ENCODE assay signal across 1 cellular context in genomic region chr18:62288669-62289016, GRCh38.
A peak's percentile ranks its signal among the peaks of the same experiment; 100 is the strongest.
TF ChIP-seq lines count a peak whose summit lies in the region.

No MANE protein-coding gene starts in this region.

TF ChIP-seq in GM12878, 131 proteins besides CTCF, POLR2A, EP300 and RAD21:
- TF ChIP-seq SKIL (IDR thresholded peaks at IDR 0.05; ENCODE audit: low read depth, poor library complexity, severe bottlenecking) = peak; percentile 61
- TF ChIP-seq CUX1 (IDR thresholded peaks at IDR 0.05; ENCODE audit: insufficient replicate concordance, low read depth, low read length) = peak; percentile 63
- TF ChIP-seq RELB (IDR thresholded peaks at IDR 0.05; ENCODE audit: low read depth) = peak; percentile 67; the same call in 1 of the 2 replicates
- no peak for TF ChIP-seq ZBTB11 (CRISPR knock-in tag; IDR thresholded peaks at IDR 0.05)
- TF ChIP-seq DPF2 (IDR thresholded peaks at IDR 0.05) = peak; percentile 52; the same call in 1 of the 2 replicates
- peak; percentile 35; the same call in 1 of the 2 replicates for TF ChIP-seq JUNB (IDR thresholded peaks at IDR 0.05)
- 0 out of 2 replicates have a peak, but pooled peaks have one; percentile 28 for TF ChIP-seq MEF2A (IDR thresholded peaks at IDR 0.05; ENCODE audit: insufficient read depth, low read depth, low read length)
- no peak for TF ChIP-seq ZBED1 (IDR thresholded peaks at IDR 0.05; ENCODE audit: borderline replicate concordance)
- TF ChIP-seq CHD4 (IDR thresholded peaks at IDR 0.05) = 0 out of 2 replicates have a peak, but pooled peaks have one; percentile 44
- TF ChIP-seq IKZF1 (conservative IDR thresholded peaks at IDR 0.05) = peak; percentile 60
- TF ChIP-seq MTA2 (IDR thresholded peaks at IDR 0.05; ENCODE audit: low read depth) = peak; percentile 66; the same call in 1 of the 2 replicates
- TF ChIP-seq ZNF217 (IDR thresholded peaks at IDR 0.05) = peak; percentile 46; the same call in 1 of the 2 replicates
- TF ChIP-seq BMI1 (IDR thresholded peaks at IDR 0.05; ENCODE audit: borderline replicate concordance) = peak; percentile 51; the same call in 1 of the 2 replicates
- TF ChIP-seq TCF12 (IDR thresholded peaks at IDR 0.05; ENCODE audit: low read depth, low read length) = no peak
- TF ChIP-seq SMAD1 (IDR thresholded peaks at IDR 0.05; ENCODE audit: low read depth, partially characterized antibody) = no peak
- TF ChIP-seq RFX5 (IDR thresholded peaks at IDR 0.05; ENCODE audit: low read depth, low read length) = no peak
- peak; percentile 72 to 81 for TF ChIP-seq IKZF2 (IDR thresholded peaks at IDR 0.05)
- TF ChIP-seq NFIC (IDR thresholded peaks at IDR 0.05; ENCODE audit: low read depth, low read length) = peak; percentile 61; the same call in 1 of the 2 replicates
- peak; percentile 96 for TF ChIP-seq SPI1 (IDR thresholded peaks at IDR 0.05; ENCODE audit: borderline replicate concordance, insufficient read depth, low read depth, low read length)
